15 cellular contexts compared by ENCODE assay signal in the genomic region with DNA sequence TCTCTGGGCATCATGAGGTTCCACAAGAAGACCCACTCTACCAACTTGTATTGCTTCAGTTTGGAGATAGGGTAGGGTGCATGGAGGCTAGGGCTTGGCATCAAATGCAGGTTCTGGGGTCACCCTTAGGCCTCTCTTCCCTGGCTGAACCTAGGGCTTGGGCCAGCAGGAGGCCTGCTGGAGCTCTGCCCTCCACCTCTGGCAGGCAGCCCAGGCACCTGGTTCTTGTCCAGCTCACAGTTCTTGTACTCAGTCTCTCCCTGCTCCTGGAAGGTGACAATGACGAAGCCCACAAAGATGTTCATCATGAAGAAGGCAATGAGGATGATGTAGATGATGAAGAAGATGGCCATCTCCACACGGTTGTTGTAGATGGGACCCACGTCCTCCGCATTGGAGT. TPM values are rescaled to one million over a fixed set of nuclear protein-coding genes. Genes with fewer than 3 reads are reported as not detected.
DNase-seq lines count a peak whose midpoint lies in the region; ATAC-seq, FAIRE-seq and TF ChIP-seq lines count a peak whose summit lies in the region.
"Had no signal": no experiment of that assay in that cellular context is flagged by ENCODE, and none has a peak within 500 bp of the region (broad histone marks: within the 10 kb centered on the region; RNA-seq: fewer than 3 reads in every experiment).

No MANE protein-coding gene starts in this region.

- H3K9me3 ChIP-seq in right lobe of liver: no peaks in the 10 kb centered on the region
- H3K9me3 ChIP-seq in HepG2 (ENCODE audit: low read length): no peaks in the 10 kb centered on the region
- no peaks in the 10 kb centered on the region for H3K9me3 ChIP-seq in H1 (ENCODE audit: insufficient read depth in 2 of 2, low read depth in 1 of 2, low read length in 1 of 2)
- no peaks in the 10 kb centered on the region for H3K9me3 ChIP-seq in pancreas

- POLR2A ChIA-PET in HepG2 (lab: Yijun Ruan, JAX): no interaction called here
- POLR2A ChIA-PET in H1 (lab: Charles Lee; ENCODE audit: partially characterized antibody): no interaction called here

- no peak for TF ChIP-seq POLR2A in right lobe of liver (IDR thresholded peaks at IDR 0.05)
- TF ChIP-seq POLR2A in HepG2 (IDR thresholded peaks at IDR 0.05; ENCODE audit: insufficient read depth in 1 of 2, low read depth in 2 of 2, low read length in 2 of 2): no peak
- no peak for TF ChIP-seq POLR2A in H1 (IDR thresholded peaks at IDR 0.05; ENCODE audit: control extremely low read depth in 1 of 2, low read depth in 2 of 2, low read length in 2 of 2)

- intact Hi-C loops in right lobe of liver (cut with DNase I): no loop called here
- intact Hi-C loops in HepG2 (cut with micrococcal nuclease; ENCODE audit: unreplicated experiment): no loop called here
- intact Hi-C loops in pancreas (cut with DNase I): no loop called here

- BruUV-seq in HepG2 (replicated peaks; lab: Mats Ljungman, UMichigan): no TSS peak

- H2AFZ ChIP-seq in HepG2 (ENCODE audit: low read length) (no peak overlapping the region), H1 (ENCODE audit: low read length) (no peak overlapping the region)

- H2BK5ac ChIP-seq in H1 (ENCODE audit: low read depth, low read length): no peak overlapping the region

- peak in 1 of 4 donors; percentile 13 for TF ChIP-seq CTCF in right lobe of liver (IDR thresholded peaks at IDR 0.05)
- no peak for TF ChIP-seq CTCF in HepG2 (CRISPR knock-in tag; IDR thresholded peaks at IDR 0.05)
- no peak for TF ChIP-seq CTCF in H1 (IDR thresholded peaks at IDR 0.05; ENCODE audit: control extremely low read depth in 1 of 3, insufficient read depth in 1 of 3, low read depth in 1 of 3, low read length in 3 of 3)
- no peak for TF ChIP-seq CTCF in pancreas (IDR thresholded peaks at IDR 0.05)

- H4K20me1 ChIP-seq in HepG2 (ENCODE audit: insufficient read depth, low read length) (no peaks in the 10 kb centered on the region), H1 (replicated peaks in 1 of 2; ENCODE audit: control insufficient read depth in 1 of 2, insufficient read depth in 2 of 2, low read length in 2 of 2) (no peaks in the 10 kb centered on the region)

- H3K4me3 ChIP-seq in right lobe of liver (no peak overlapping the region), HepG2 (replicated peaks in 1 of 3; ENCODE audit: insufficient read depth in 1 of 3, low read depth in 2 of 3, low read length in 3 of 3) (no peak overlapping the region), H1 (ENCODE audit: extremely low read depth in 1 of 4, insufficient read depth in 2 of 4, low read depth in 3 of 4, low read length in 4 of 4) (no peak overlapping the region), pancreas (no peak overlapping the region)

- H2BK120ac ChIP-seq in H1 (replicated peaks; ENCODE audit: low read depth, low read length): no peak overlapping the region

- peak overlapping the region; percentile 39; the same call in 1 of the 2 replicates for H2BK12ac ChIP-seq in H1 (ENCODE audit: low read depth, low read length)

- H3K14ac ChIP-seq in H1 (ENCODE audit: insufficient read length): no peak overlapping the region

- no peak for FAIRE-seq in HepG2 (lab: Jason Lieb, UNC)
- no peak for FAIRE-seq in H1 (lab: Jason Lieb, UNC)
- FAIRE-seq in pancreas (lab: Jason Lieb, UNC): no peak

- peak overlapping the region; percentile 32; the same call in 1 of the 2 replicates for H2BK20ac ChIP-seq in H1 (ENCODE audit: low read length)

- in situ Hi-C loops in HepG2 (cut with HindIII; ENCODE audit: extremely low pct_ligation_motif_present, low pct_unique_long_range_greater_than_20kb): no loop called here

- H2BK15ac ChIP-seq in H1 (ENCODE audit: low read length): 0 out of 2 replicates have a peak overlapping the region, but pooled peaks have one; percentile 66

- WGBS in right lobe of liver (ENCODE audit: insufficient coverage, low coverage, low lambda C conversion rate, missing lambda C conversion rate): 59% methylated on average over 4 of the region's 4 CpGs
- WGBS in HepG2 (ENCODE audit: low lambda C conversion rate): 50% methylated on average over 4 of the region's 4 CpGs
- 84% methylated on average over 4 of the region's 4 CpGs; no CpG with 5 or more reads in 1 of the 2 experiments for WGBS in H1 (ENCODE audit: extremely low coverage in 1 of 2, insufficient coverage in 1 of 2, insufficient read length in 1 of 2, insufficient replicate concordance in 2 of 2, low coverage in 1 of 2, low lambda C conversion rate in 2 of 2, missing lambda C conversion rate in 1 of 2), 2 experiments
- 58 to 64% methylated on average over 4 of the region's 4 CpGs for WGBS in pancreas, 2 donors

- H4K5ac ChIP-seq in H1 (ENCODE audit: insufficient read length, low read depth, low read length): no peak overlapping the region

- H3K9ac ChIP-seq in HepG2 (ENCODE audit: insufficient read depth, low read depth, low read length) (no peak overlapping the region), H1 (replicated peaks in 1 of 4; ENCODE audit: extremely low read depth in 1 of 4, low read depth in 3 of 4, low read length in 3 of 4) (no peak overlapping the region)

- H3K4ac ChIP-seq in H1 (replicated peaks; ENCODE audit: insufficient read length, low read depth, low read length): no peak overlapping the region

- no peak for TF ChIP-seq RAD21 in HepG2 (CRISPR knock-in tag; IDR thresholded peaks at IDR 0.05)
- no peak for TF ChIP-seq RAD21 in H1 (IDR thresholded peaks at IDR 0.05 in 1 of 2, conservative IDR thresholded peaks at IDR 0.05 in 1 of 2; ENCODE audit: low read depth in 2 of 2, low read length in 2 of 2)

- H3K79me1 ChIP-seq in H1 (ENCODE audit: low read depth, low read length): no peaks in the 10 kb centered on the region

- no peak overlapping the region for H4K8ac ChIP-seq in H1 (ENCODE audit: extremely low read depth, insufficient read depth, low read length)

- CTCF ChIA-PET in HepG2 (lab: Yijun Ruan, JAX; ENCODE audit: low intra/inter-chr PET ratio, low total read pairs): no interaction called here
- CTCF ChIA-PET in H1 (lab: Charles Lee; ENCODE audit: partially characterized antibody): no interaction called here

- no peaks in the 10 kb centered on the region for H3K36me3 ChIP-seq in right lobe of liver
- no peaks in the 10 kb centered on the region for H3K36me3 ChIP-seq in HepG2 (replicated peaks in 1 of 2; ENCODE audit: control insufficient read depth in 1 of 2, insufficient read depth in 2 of 2, low read length in 2 of 2)
- H3K36me3 ChIP-seq in H1 (ENCODE audit: control insufficient read depth in 2 of 4, insufficient read depth in 4 of 4, low read length in 3 of 4): no peaks in the 10 kb centered on the region
- no peaks in the 10 kb centered on the region for H3K36me3 ChIP-seq in pancreas

- ATAC-seq in right lobe of liver (peak; percentile 47 to 81 (median 68)), HepG2 (no peak), pancreas (peak in 2 of 4 donors; percentile 73 to 74), HG03354 (IDR thresholded peaks at IDR 0.05; ENCODE audit: poor library complexity, severe bottlenecking, unreplicated experiment) (no peak), GM21515 (IDR thresholded peaks at IDR 0.05; ENCODE audit: unreplicated experiment) (no peak)

- TF ChIP-seq EP300 in HepG2 (IDR thresholded peaks at IDR 0.05; ENCODE audit: low read depth in 2 of 2, low read length in 2 of 2) (no peak), HepG2 (CRISPR knock-in tag; IDR thresholded peaks at IDR 0.05; ENCODE audit: borderline replicate concordance) (no peak), H1 (IDR thresholded peaks at IDR 0.05; ENCODE audit: borderline replicate concordance in 1 of 2, low read depth in 2 of 2, low read length in 2 of 2) (no peak)

- no peak overlapping the region for H3K4me2 ChIP-seq in HepG2 (ENCODE audit: low read depth, low read length)
- no peak overlapping the region for H3K4me2 ChIP-seq in H1 (ENCODE audit: insufficient read depth in 1 of 2, low read depth in 2 of 2, low read length in 2 of 2)

- no peak overlapping the region for H3K23ac ChIP-seq in H1 (ENCODE audit: insufficient read length)

- no peak overlapping the region for H3K56ac ChIP-seq in H1 (replicated peaks; ENCODE audit: insufficient read length, low read depth, low read length)

- no peak overlapping the region for H2AK5ac ChIP-seq in H1 (ENCODE audit: low read depth, low read length)

- H3K4me1 ChIP-seq in right lobe of liver (peaks cover 0 to 9% (median 0%) of the 10 kb centered on the region in 4 donors), HepG2 (ENCODE audit: insufficient read depth, low read length) (peaks cover 15% of the 10 kb centered on the region), H1 (replicated peaks in 1 of 4; ENCODE audit: control insufficient read depth in 3 of 4, insufficient read depth in 4 of 4, low read length in 3 of 4) (peaks cover 0 to 18% (median 10%) of the 10 kb centered on the region in 4 experiments; a peak in 6 of 7 replicates), pancreas (no peaks in the 10 kb centered on the region)

- H3K23me2 ChIP-seq in H1 (ENCODE audit: low read depth, low read length): no peaks in the 10 kb centered on the region

- H3K27ac ChIP-seq in right lobe of liver: no peak overlapping the region
- no peak overlapping the region for H3K27ac ChIP-seq in HepG2 (ENCODE audit: extremely low read length, insufficient read depth, low read length)
- no peak overlapping the region for H3K27ac ChIP-seq in H1 (ENCODE audit: low read depth, low read length)
- H3K27ac ChIP-seq in pancreas: no peak overlapping the region
- H3K27ac ChIP-seq: C4-2B had no signal

- H4K91ac ChIP-seq in H1 (replicated peaks; ENCODE audit: insufficient read length, low read length): no peak overlapping the region

- no peaks in the 10 kb centered on the region for H3K27me3 ChIP-seq in right lobe of liver
- peaks cover 0 to 11% of the 10 kb centered on the region in 2 experiments; a peak in 1 of 5 replicates for H3K27me3 ChIP-seq in HepG2 (ENCODE audit: control insufficient read depth in 1 of 2, insufficient read depth in 2 of 2, low read length in 2 of 2)
- H3K27me3 ChIP-seq in H1 (replicated peaks in 1 of 4; ENCODE audit: control insufficient read depth in 3 of 4, extremely low read depth in 1 of 4, insufficient read depth in 3 of 4, low read length in 3 of 4): no peaks in the 10 kb centered on the region
- no peaks in the 10 kb centered on the region for H3K27me3 ChIP-seq in pancreas

- H3K18ac ChIP-seq in H1 (ENCODE audit: extremely low read depth, low read length): no peak overlapping the region

- H3K79me2 ChIP-seq in HepG2 (ENCODE audit: insufficient read depth, low read length) (no peaks in the 10 kb centered on the region), H1 (ENCODE audit: control insufficient read depth in 1 of 2, insufficient read depth in 2 of 2, low read length in 2 of 2) (no peaks in the 10 kb centered on the region)

- DNase-seq in right lobe of liver (peak; percentile 64 to 75 (median 70)), HepG2 (ENCODE audit: low spot score) (no peak), H1 (ENCODE audit: low read depth in 1 of 2, low spot score in 2 of 2) (no peak), pancreas (peak in 4 of 6 donors; percentile 39 to 79 (median 68)), foreskin melanocyte (no peak)
- DNase-seq: DMS79, H9, NCI-H1694 treated with DMSO at 0.1 percent for 48 hours, NCI-H510A, NCI-H774 had no signal

RNA-seq across cellular contexts. Expression of gene KIF21B, which starts 37.5 kb away (rescaled TPM):
- total RNA-seq in right lobe of liver (1 to 10 TPM in 4 of 6 experiments, under 1 TPM in 2; 0.75 to 4.4 (median 1.4) TPM), HepG2 (2016; rRNA removed; fragmentation: Illumina TruSeq; extraction: Trizol) (0.13 and 0.20 TPM in 2 replicates), pancreas (1 to 10 TPM in 2 of 6 donors, under 1 TPM in 4; 0.51 to 2.5 (median 0.93) TPM)
- 0.20 and 0.26 TPM in 2 replicates for total RNA-seq in HepG2 (2016; cell fraction: cytosol; rRNA removed; fragmentation: Illumina TruSeq; extraction: Trizol; ENCODE audit: low read depth)
- total RNA-seq in HepG2 (2016; cell fraction: insoluble cytoplasmic fraction; rRNA removed; fragmentation: Illumina TruSeq; extraction: Trizol): 0.18 and 0.24 TPM in 2 replicates
- 0.28 and 0.31 TPM in 2 replicates for total RNA-seq in HepG2 (2016; cell fraction: membrane; rRNA removed; fragmentation: Illumina TruSeq; extraction: Trizol)
- 0.19 and 0.22 TPM in 2 replicates for total RNA-seq in HepG2 (2016; cell fraction: nucleus; rRNA removed; fragmentation: Illumina TruSeq; extraction: Trizol)
- polyA plus RNA-seq in HepG2 (2011; rRNA removed) (0.17 and 0.22 TPM in 2 replicates), H1 (2011; rRNA removed) (10.8 and 20.1 TPM in 2 replicates), pancreas (1 to 10 TPM in 1 of 2 donors, under 1 TPM in 1; 0.84 to 1.0 TPM)
- 0.17 and 0.25 TPM in 2 replicates for polyA plus RNA-seq in HepG2 (2011; cell fraction: cytosol; rRNA removed)
- polyA plus RNA-seq in HepG2 (2011; cell fraction: nucleus; rRNA removed): 0.76 and 0.82 TPM in 2 replicates
- 0.15 and 0.25 TPM in 2 replicates for polyA plus RNA-seq in HepG2 (2012)
- polyA plus RNA-seq in HepG2 (2016; cell fraction: cytosol; fragmentation: Illumina TruSeq; extraction: Trizol; ENCODE audit: low read depth): 0.27 and 0.36 TPM in 2 replicates
- polyA plus RNA-seq in HepG2 (2016; cell fraction: insoluble cytoplasmic fraction; fragmentation: Illumina TruSeq; extraction: Trizol; ENCODE audit: low read depth): 0.05 and 0.10 TPM in 2 replicates
- polyA plus RNA-seq in HepG2 (2016; cell fraction: membrane; fragmentation: Illumina TruSeq; extraction: Trizol; ENCODE audit: low read depth): 0.26 and 0.30 TPM in 2 replicates
- 0.25 TPM in 2 replicates for polyA plus RNA-seq in HepG2 (2016; cell fraction: nucleus; fragmentation: Illumina TruSeq; extraction: Trizol; ENCODE audit: insufficient read depth, low read depth)
- 1.0 and 6.8 TPM in 2 replicates for polyA minus RNA-seq in HepG2 (2011; rRNA and poly(A)+ RNA removed; ENCODE audit: low replicate concordance)
- polyA minus RNA-seq in HepG2 (2011; cell fraction: cytosol; rRNA and poly(A)+ RNA removed): 0.30 and 0.44 TPM in 2 replicates
- polyA minus RNA-seq in HepG2 (2011; cell fraction: nucleus; rRNA and poly(A)+ RNA removed): 0.37 and 0.52 TPM in 2 replicates
- total RNA-seq in H1 (2021; fragmentation: NEBNext Ultra II Directional; extraction: Animal tissue kit (Norgen Biotek cat#: 25700)): 26.5 and 27.2 TPM in 2 replicates
- polyA plus RNA-seq in H1 (2011; cell fraction: cytosol; rRNA removed): 12.4 TPM
- polyA plus RNA-seq in H1 (2011; cell fraction: nucleus; rRNA removed): 38.7 TPM
- polyA plus RNA-seq in H1 (2012, experiment 1 of 2): 10.4 to 15.3 TPM (median 13.4 TPM) in 4 replicates
- polyA plus RNA-seq in H1 (2012, experiment 2 of 2): 10.2 TPM
- 9.0 TPM for polyA plus RNA-seq in H1 (2013, experiment 1 of 2)
- 8.8 TPM for polyA plus RNA-seq in H1 (2013, experiment 2 of 2)
- 15.0 and 21.9 TPM in 2 replicates for polyA minus RNA-seq in H1 (2011; rRNA and poly(A)+ RNA removed)
- polyA minus RNA-seq in H1 (2011; cell fraction: cytosol; rRNA and poly(A)+ RNA removed): 17.5 TPM
- 22.0 TPM for polyA minus RNA-seq in H1 (2011; cell fraction: nucleus; rRNA and poly(A)+ RNA removed)

RNA-seq across cellular contexts. Expression of gene CACNA1S, which starts 51.2 kb away (rescaled TPM):
- total RNA-seq in right lobe of liver (under 1 TPM in 1 of 6 experiments, not detected in 5; 0.12 TPM), HepG2 (2016; rRNA removed; fragmentation: Illumina TruSeq; extraction: Trizol) (not detected in 2 replicates), pancreas (not detected)
- not detected in 2 replicates for total RNA-seq in HepG2 (2016; cell fraction: cytosol; rRNA removed; fragmentation: Illumina TruSeq; extraction: Trizol; ENCODE audit: low read depth)
- total RNA-seq in HepG2 (2016; cell fraction: insoluble cytoplasmic fraction; rRNA removed; fragmentation: Illumina TruSeq; extraction: Trizol): not detected in 2 replicates
- not detected in 2 replicates for total RNA-seq in HepG2 (2016; cell fraction: membrane; rRNA removed; fragmentation: Illumina TruSeq; extraction: Trizol)
- not detected in 2 replicates for total RNA-seq in HepG2 (2016; cell fraction: nucleus; rRNA removed; fragmentation: Illumina TruSeq; extraction: Trizol)
- polyA plus RNA-seq in HepG2 (2011; rRNA removed) (not detected in 2 replicates), H1 (2011; rRNA removed) (0.06 and 0.08 TPM in 2 replicates), pancreas (under 1 TPM in 1 of 2 donors, not detected in 1; under 0.01 TPM)
- polyA plus RNA-seq in HepG2 (2011; cell fraction: cytosol; rRNA removed): not detected in 2 replicates
- polyA plus RNA-seq in HepG2 (2011; cell fraction: nucleus; rRNA removed): not detected in 2 replicates
- not detected in 2 replicates for polyA plus RNA-seq in HepG2 (2012)
- not detected in 2 replicates for polyA plus RNA-seq in HepG2 (2016; cell fraction: cytosol; fragmentation: Illumina TruSeq; extraction: Trizol; ENCODE audit: low read depth)
- polyA plus RNA-seq in HepG2 (2016; cell fraction: insoluble cytoplasmic fraction; fragmentation: Illumina TruSeq; extraction: Trizol; ENCODE audit: low read depth): not detected in 2 replicates
- polyA plus RNA-seq in HepG2 (2016; cell fraction: membrane; fragmentation: Illumina TruSeq; extraction: Trizol; ENCODE audit: low read depth): not detected in 2 replicates
- not detected in 2 replicates for polyA plus RNA-seq in HepG2 (2016; cell fraction: nucleus; fragmentation: Illumina TruSeq; extraction: Trizol; ENCODE audit: insufficient read depth, low read depth)
- polyA minus RNA-seq in HepG2 (2011; rRNA and poly(A)+ RNA removed; ENCODE audit: low replicate concordance): 0.02 TPM in 1 of 2 replicates, not detected in the other
- not detected in 2 replicates for polyA minus RNA-seq in HepG2 (2011; cell fraction: cytosol; rRNA and poly(A)+ RNA removed)
- polyA minus RNA-seq in HepG2 (2011; cell fraction: nucleus; rRNA and poly(A)+ RNA removed): not detected in 2 replicates
- total RNA-seq in H1 (2021; fragmentation: NEBNext Ultra II Directional; extraction: Animal tissue kit (Norgen Biotek cat#: 25700)): not detected in 2 replicates
- 0.08 TPM for polyA plus RNA-seq in H1 (2011; cell fraction: cytosol; rRNA removed)
- polyA plus RNA-seq in H1 (2011; cell fraction: nucleus; rRNA removed): 0.16 TPM
- polyA plus RNA-seq in H1 (2012, experiment 1 of 2): 0.03 to 0.05 TPM (median 0.03 TPM) in 3 of 4 replicates, not detected in the other
- not detected for polyA plus RNA-seq in H1 (2012, experiment 2 of 2)
- 0.02 TPM for polyA plus RNA-seq in H1 (2013, experiment 1 of 2)
- 0.02 TPM for polyA plus RNA-seq in H1 (2013, experiment 2 of 2)
- polyA minus RNA-seq in H1 (2011; rRNA and poly(A)+ RNA removed): 0.15 and 0.22 TPM in 2 replicates
- polyA minus RNA-seq in H1 (2011; cell fraction: cytosol; rRNA and poly(A)+ RNA removed): not detected
- 0.20 TPM for polyA minus RNA-seq in H1 (2011; cell fraction: nucleus; rRNA and poly(A)+ RNA removed)
- total RNA-seq: A673, H9, RPMI7951 had no signal

Comparison
In these comparisons a context has a peak if more than half of its experiments do, and no peak if none do; other contexts are left out.
1. ATAC-seq: peak in right lobe of liver (4 of 4); none in HepG2 (single experiment), HG03354 (single experiment) and GM21515 (single experiment).
2. DNase-seq: peak in right lobe of liver (3 of 3) and pancreas (4 of 6); none in HepG2 (single experiment), H1 (0 of 2) and foreskin melanocyte (single experiment).